Comparison of ENCODE assay signal across 24 cellular contexts in the genomic region with DNA sequence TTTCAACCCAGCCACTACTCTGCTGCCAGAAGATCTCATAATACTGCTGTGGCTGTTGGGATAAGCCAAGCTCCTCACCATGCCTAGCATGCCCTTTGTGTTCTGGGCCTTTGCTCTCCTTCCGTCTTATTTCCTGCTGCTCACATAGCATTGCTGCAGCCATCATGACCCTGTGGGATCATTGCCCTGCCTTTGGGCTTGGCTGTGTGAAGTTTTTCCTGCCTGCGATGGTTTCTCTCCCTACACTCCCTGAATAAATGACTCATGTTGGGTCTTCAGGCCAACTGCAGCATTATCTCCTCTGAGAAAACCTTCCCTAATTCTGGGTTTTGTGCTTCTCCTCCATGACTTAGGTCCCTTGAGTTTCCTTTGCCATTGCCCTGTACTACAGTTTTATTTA. TPM values are rescaled to one million over a fixed set of nuclear protein-coding genes. Genes with fewer than 3 reads are reported as not detected.
DNase-seq lines count a peak whose midpoint lies in the region; ATAC-seq and TF ChIP-seq lines count a peak whose summit lies in the region.
"Had no signal": no experiment of that assay in that cellular context is flagged by ENCODE, and none has a peak within 500 bp of the region (broad histone marks: within the 10 kb centered on the region; RNA-seq: fewer than 3 reads in every experiment).

No MANE protein-coding gene starts in this region.

- H2BK5ac ChIP-seq in trophoblast cell (ENCODE audit: low read depth, low read length, poor library complexity): no peak overlapping the region

- no peaks in the 10 kb centered on the region for H3K27me3 Mint-ChIP-seq in activated CD4-positive, alpha-beta T cell treated with anti-CD3 and anti-CD28 coated beads for 36 hours
- H3K27me3 Mint-ChIP-seq in activated naive CD8-positive, alpha-beta T cell: no peaks in the 10 kb centered on the region
- peaks cover 0 to 7% (median 5%) of the 10 kb centered on the region in 5 donors for H3K27me3 Mint-ChIP-seq in naive thymus-derived CD8-positive, alpha-beta T cell

- H2AFZ ChIP-seq in trophoblast cell (ENCODE audit: insufficient read depth, low read length, poor library complexity) (no peak overlapping the region), MM.1S (ENCODE audit: low read length) (no peak overlapping the region)
- H2AFZ ChIP-seq: GM23338 had no signal

- H3K27ac ChIP-seq in trophoblast cell (ENCODE audit: low read depth, low read length) (no peak overlapping the region), MM.1S (ENCODE audit: low read length) (no peak overlapping the region)
- H3K27ac ChIP-seq: WERI-Rb-1 had no signal

- no peaks in the 10 kb centered on the region for H4K20me1 ChIP-seq in MM.1S (ENCODE audit: insufficient read depth, low read length)

- no peak overlapping the region for H3K4ac ChIP-seq in trophoblast cell (ENCODE audit: low read depth, low read length)

- H4K12ac ChIP-seq in trophoblast cell (ENCODE audit: low read depth, low read length): no peak overlapping the region

- H3K79me1 ChIP-seq in trophoblast cell (ENCODE audit: low read length): no peaks in the 10 kb centered on the region

- no peaks in the 10 kb centered on the region for H3K27me3 ChIP-seq in trophoblast cell (ENCODE audit: insufficient read depth, low read length)
- H3K27me3 ChIP-seq in MM.1S (replicated peaks; ENCODE audit: insufficient read depth, low read length): no peaks in the 10 kb centered on the region
- H3K27me3 ChIP-seq: thyroid gland had no signal

- H3K4me3 ChIP-seq in fibroblast of mammary gland (ENCODE audit: control insufficient read depth, low read depth, low read length) (no peak overlapping the region), trophoblast cell (ENCODE audit: low read depth, low read length) (peak overlapping the region; percentile 28), MM.1S (ENCODE audit: low read length) (no peak overlapping the region)
- H3K4me3 ChIP-seq: gastroesophageal sphincter, GM23338, thyroid gland had no signal

- H3K79me2 ChIP-seq in trophoblast cell (ENCODE audit: control insufficient read depth, insufficient read depth, low read length, poor library complexity): no peaks in the 10 kb centered on the region
- no peaks in the 10 kb centered on the region for H3K79me2 ChIP-seq in MM.1S (ENCODE audit: low read length)

- no peak for DNase-seq in activated CD4-positive, alpha-beta T cell treated with anti-CD3 and anti-CD28 coated beads for 36 hours
- no peak for DNase-seq in activated CD4-positive, alpha-beta T cell treated with anti-CD3 and anti-CD28 coated beads for 4 hours
- DNase-seq in fibroblast of mammary gland (ENCODE audit: low read depth) (peak; percentile 41), trophoblast cell (no peak), MM.1S (no peak)
- DNase-seq in naive thymus-derived CD8-positive, alpha-beta T cell: no peak
- DNase-seq: 8988T; activated CD4-positive, alpha-beta memory T cell treated with anti-CD3 and anti-CD28 coated beads for 36 hours; CD4-positive, CD25-positive, alpha-beta regulatory T cell; effector memory CD8-positive, alpha-beta T cell; left cardiac atrium; NCI-H1694 treated with DMSO at 0.1 percent for 48 hours; NCI-H446 treated with DMSO at 0.1 percent for 48 hours; NK-92 treated with Interleukin-12 subunit alpha and Interleukin-12 subunit beta, amount 100 ng/mL, for 24 hours; nucleus accumbens; thyroid gland; WERI-Rb-1 had no signal

- H3K9me2 ChIP-seq in MM.1S (replicated peaks; ENCODE audit: insufficient read depth, low read length): no peaks in the 10 kb centered on the region

- H3K4me1 ChIP-seq in trophoblast cell (ENCODE audit: control insufficient read depth in 1 of 2, insufficient read depth in 2 of 2, low read length in 2 of 2) (no peaks in the 10 kb centered on the region), MM.1S (ENCODE audit: low read length) (no peaks in the 10 kb centered on the region)
- H3K4me1 ChIP-seq: gastroesophageal sphincter had no signal

- ATAC-seq in activated CD4-positive, alpha-beta T cell treated with anti-CD3 and anti-CD28 coated beads for 36 hours: no peak
- no peak for ATAC-seq in naive thymus-derived CD8-positive, alpha-beta T cell
- ATAC-seq in HG02885 (IDR thresholded peaks at IDR 0.05; ENCODE audit: poor library complexity, unreplicated experiment): no peak
- ATAC-seq: effector memory CD8-positive, alpha-beta T cell; gastroesophageal sphincter; GM23338; Right ventricle myocardium inferior; stimulated activated memory B cell treated with anti-CD40 and anti-IgM and Interleukin-4, amounts not matched to agents 10 μg/mL and 1 μg/mL and 100 μg/mL, for 72 hours had no signal

- H2AK5ac ChIP-seq in trophoblast cell (ENCODE audit: low read length): no peak overlapping the region

- POLR2A ChIA-PET in activated CD4-positive, alpha-beta T cell treated with anti-CD3 and anti-CD28 coated beads for 36 hours (lab: Charles Lee): no interaction called here
- POLR2A ChIA-PET in naive thymus-derived CD8-positive, alpha-beta T cell (lab: Charles Lee): interaction anchor here (1.8 kb wide), 1 partner anchor 16 kb away, joined by 7 read pairs; no protein-coding TSS in a partner anchor

- H2BK120ac ChIP-seq in trophoblast cell (ENCODE audit: insufficient read depth, low read length, poor library complexity): no peak overlapping the region

- no peak overlapping the region for H2BK12ac ChIP-seq in trophoblast cell (ENCODE audit: low read length)

- H3K14ac ChIP-seq in trophoblast cell (ENCODE audit: low read length): no peak overlapping the region

- no CpG with 5 or more reads among the region's 2 CpGs for WGBS in trophoblast cell (ENCODE audit: extremely low coverage, insufficient coverage, insufficient read length)

- H3K23ac ChIP-seq in trophoblast cell (ENCODE audit: low read length): peak overlapping the region; percentile 33

- CTCF ChIA-PET in activated CD4-positive, alpha-beta T cell treated with anti-CD3 and anti-CD28 coated beads for 36 hours (lab: Charles Lee): interaction anchor here (0.7 to 11.9 kb wide), 2 partner anchors 15 to 243 kb away, joined by 3 to 129 read pairs; no protein-coding TSS in a partner anchor

- H3K18ac ChIP-seq in trophoblast cell (ENCODE audit: low read length): no peak overlapping the region

- no peak overlapping the region for H3K4me2 ChIP-seq in trophoblast cell (ENCODE audit: low read length)
- no peak overlapping the region for H3K4me2 ChIP-seq in MM.1S (ENCODE audit: low read depth, low read length)
- H3K4me2 ChIP-seq: GM23338 had no signal

- intact Hi-C loops in activated CD4-positive, alpha-beta T cell treated with anti-CD3 and anti-CD28 coated beads for 36 hours (cut with DNase I, micrococcal nuclease): no loop called here

- no peaks in the 10 kb centered on the region for H3F3A ChIP-seq in MM.1S (ENCODE audit: insufficient read depth, low read length)

- H3K4me1 Mint-ChIP-seq in activated CD4-positive, alpha-beta T cell treated with anti-CD3 and anti-CD28 coated beads for 36 hours: peaks cover 1% of the 10 kb centered on the region
- H3K4me1 Mint-ChIP-seq in activated naive CD8-positive, alpha-beta T cell (ENCODE audit: low read depth): peaks cover 5% of the 10 kb centered on the region
- peaks cover 0 to 8% (median under 1%) of the 10 kb centered on the region in 4 donors for H3K4me1 Mint-ChIP-seq in naive thymus-derived CD8-positive, alpha-beta T cell
- H3K4me1 Mint-ChIP-seq: central memory CD8-positive, alpha-beta T cell; GM23338; stimulated activated memory B cell treated with anti-CD40 and anti-IgM and Interleukin-4, amounts not matched to agents 10 μg/mL and 1 μg/mL and 100 μg/mL, for 72 hours had no signal

- H3K36me3 ChIP-seq in trophoblast cell (ENCODE audit: control insufficient read depth in 1 of 2, insufficient read depth in 2 of 2, low read length in 2 of 2) (no peaks in the 10 kb centered on the region), MM.1S (replicated peaks; ENCODE audit: insufficient read depth, low read length) (no peaks in the 10 kb centered on the region)
- H3K36me3 ChIP-seq: gastroesophageal sphincter, thyroid gland, WERI-Rb-1 had no signal

- H3K4me3 Mint-ChIP-seq in activated CD4-positive, alpha-beta T cell treated with anti-CD3 and anti-CD28 coated beads for 36 hours: no peak overlapping the region
- no peak overlapping the region for H3K4me3 Mint-ChIP-seq in activated naive CD8-positive, alpha-beta T cell
- H3K4me3 Mint-ChIP-seq in naive thymus-derived CD8-positive, alpha-beta T cell: no peak overlapping the region
- H3K4me3 Mint-ChIP-seq: activated CD4-positive, alpha-beta memory T cell treated with anti-CD3 and anti-CD28 coated beads for 36 hours; CD4-positive, CD25-positive, alpha-beta regulatory T cell; central memory CD8-positive, alpha-beta T cell; effector memory CD8-positive, alpha-beta T cell; GM23338; stimulated activated memory B cell treated with anti-CD40 and anti-IgM and Interleukin-4, amounts not matched to agents 10 μg/mL and 1 μg/mL and 100 μg/mL, for 72 hours had no signal

- peaks cover 4% of the 10 kb centered on the region for H3K9me3 ChIP-seq in trophoblast cell (ENCODE audit: insufficient read depth, low read depth, low read length)
- H3K9me3 ChIP-seq in MM.1S (replicated peaks; ENCODE audit: insufficient read depth, low read length): no peaks in the 10 kb centered on the region
- H3K9me3 ChIP-seq: gastroesophageal sphincter, thyroid gland had no signal

- peak overlapping the region; percentile 5 for H3K27ac Mint-ChIP-seq in activated CD4-positive, alpha-beta T cell treated with anti-CD3 and anti-CD28 coated beads for 36 hours
- H3K27ac Mint-ChIP-seq in activated naive CD8-positive, alpha-beta T cell: peak overlapping the region; percentile 67
- peak overlapping the region in 1 of 10 donors; percentile 47 for H3K27ac Mint-ChIP-seq in naive thymus-derived CD8-positive, alpha-beta T cell
- H3K27ac Mint-ChIP-seq: activated CD4-positive, alpha-beta memory T cell treated with anti-CD3 and anti-CD28 coated beads for 36 hours; CD4-positive, CD25-positive, alpha-beta regulatory T cell; effector memory CD8-positive, alpha-beta T cell; GM23338; stimulated activated memory B cell treated with anti-CD40 and anti-IgM and Interleukin-4, amounts not matched to agents 10 μg/mL and 1 μg/mL and 100 μg/mL, for 72 hours had no signal

- no peak overlapping the region for H4K91ac ChIP-seq in trophoblast cell (ENCODE audit: low read depth, low read length)

- no peak for TF ChIP-seq CTCF in fibroblast of mammary gland (conservative IDR thresholded peaks at IDR 0.05; ENCODE audit: control insufficient read depth, insufficient read depth, low read depth, low read length)
- no peak for TF ChIP-seq CTCF in MM.1S (IDR thresholded peaks at IDR 0.05; ENCODE audit: low read length)

- H3K9me3 Mint-ChIP-seq in activated CD4-positive, alpha-beta T cell treated with anti-CD3 and anti-CD28 coated beads for 36 hours (ENCODE audit: low read depth): no peaks in the 10 kb centered on the region
- no peaks in the 10 kb centered on the region for H3K9me3 Mint-ChIP-seq in activated naive CD8-positive, alpha-beta T cell (ENCODE audit: low read depth)
- H3K9me3 Mint-ChIP-seq in naive thymus-derived CD8-positive, alpha-beta T cell: peaks cover 0 to 5% (median 0%) of the 10 kb centered on the region in 9 donors
- H3K9me3 Mint-ChIP-seq: activated CD4-positive, alpha-beta memory T cell treated with anti-CD3 and anti-CD28 coated beads for 36 hours; central memory CD8-positive, alpha-beta T cell; effector memory CD8-positive, alpha-beta T cell; GM23338 had no signal

- H3K9ac ChIP-seq in trophoblast cell (ENCODE audit: low read length): peak overlapping the region; percentile 33
- no peak overlapping the region for H3K9ac ChIP-seq in MM.1S (ENCODE audit: low read length)

- no peaks in the 10 kb centered on the region for H3K36me3 Mint-ChIP-seq in activated CD4-positive, alpha-beta T cell treated with anti-CD3 and anti-CD28 coated beads for 36 hours (ENCODE audit: low read depth)
- H3K36me3 Mint-ChIP-seq in activated naive CD8-positive, alpha-beta T cell: no peaks in the 10 kb centered on the region
- no peaks in the 10 kb centered on the region for H3K36me3 Mint-ChIP-seq in naive thymus-derived CD8-positive, alpha-beta T cell
- H3K36me3 Mint-ChIP-seq: activated CD4-positive, alpha-beta memory T cell treated with anti-CD3 and anti-CD28 coated beads for 36 hours; CD4-positive, CD25-positive, alpha-beta regulatory T cell had no signal

- no peak overlapping the region for H4K8ac ChIP-seq in trophoblast cell (ENCODE audit: low read depth, low read length)

RNA-seq across cellular contexts. Expression of a gene that starts 20.8 kb away (rescaled TPM):
- total RNA-seq in activated CD4-positive, alpha-beta T cell treated with anti-CD3 and anti-CD28 coated beads for 36 hours: 100 to 1,000 TPM; 228 to 344 TPM
- 183 and 193 TPM in 2 replicates for polyA plus RNA-seq in trophoblast cell (2013)
- total RNA-seq in naive thymus-derived CD8-positive, alpha-beta T cell: 100 to 1,000 TPM; 218 to 229 TPM
- polyA plus RNA-seq in naive thymus-derived CD8-positive, alpha-beta T cell: 100 to 1,000 TPM; 176 to 226 (median 184) TPM
